ENCODE assay signal across 15 cellular contexts in the genomic region with DNA sequence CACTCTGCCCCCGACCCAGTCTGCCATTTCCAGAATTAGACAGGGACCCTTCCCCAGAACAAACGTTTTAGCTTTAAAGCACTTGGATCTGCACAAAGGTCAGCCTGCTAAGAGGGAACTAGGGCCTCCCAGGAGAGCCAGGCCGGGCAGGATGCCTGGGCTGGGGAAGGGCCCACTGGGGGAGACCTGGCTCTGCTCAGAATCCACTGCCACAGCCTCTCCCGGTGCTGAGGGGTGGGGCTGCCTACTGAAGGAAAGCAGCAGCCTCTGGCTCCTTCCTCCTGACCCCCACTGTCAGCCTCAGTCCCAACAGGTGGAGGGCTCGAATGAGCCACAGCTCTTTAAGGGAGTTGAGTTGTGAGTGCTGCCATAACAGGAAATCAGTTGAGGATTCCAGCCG. TPM values are rescaled to one million over a fixed set of nuclear protein-coding genes. Genes with fewer than 3 reads are reported as not detected.
DNase-seq lines count a peak whose midpoint lies in the region; ATAC-seq and TF ChIP-seq lines count a peak whose summit lies in the region.
"Had no signal": no experiment of that assay in that cellular context is flagged by ENCODE, and none has a peak within 500 bp of the region (broad histone marks: within the 10 kb centered on the region; RNA-seq: fewer than 3 reads in every experiment).

No MANE protein-coding gene starts in this region.

- H4K20me1 ChIP-seq in mammary epithelial cell (ENCODE audit: insufficient read depth, low read length) = no peaks in the 10 kb centered on the region

- TF ChIP-seq CTCF in MCF 10A (IDR thresholded peaks at IDR 0.05; ENCODE audit: unreplicated experiment) = no peak
- TF ChIP-seq CTCF in mammary epithelial cell (conservative IDR thresholded peaks at IDR 0.05 in 1 of 2, IDR thresholded peaks at IDR 0.05 in 1 of 2; ENCODE audit: extremely low read depth in 1 of 2, insufficient read depth in 1 of 2, low read depth in 1 of 2, low read length in 2 of 2) = no peak
- no peak for TF ChIP-seq CTCF in endothelial cell (IDR thresholded peaks at IDR 0.05; ENCODE audit: unreplicated experiment)
- no peak for TF ChIP-seq CTCF in type B pancreatic cell (conservative IDR thresholded peaks at IDR 0.05)

- DNase-seq in MCF 10A (ENCODE audit: unreplicated experiment) (no peak), mammary epithelial cell (no peak), endothelial cell (ENCODE audit: low spot score) (no peak), myocyte (ENCODE audit: low read depth) (peak; percentile 75), type B pancreatic cell (ENCODE audit: extremely low spot score, unreplicated experiment) (no peak), AML-193 (lab: John Stamatoyannopoulos, UW) (no peak)
- no peak for DNase-seq in activated effector memory CD4-positive, alpha-beta T cell treated with Interleukin-2 at 50 U/mL for 16 hours
- DNase-seq: activated effector memory CD4-positive, alpha-beta T cell treated with anti-CD3 and anti-CD28 coated beads, Interleukin-2, amount 50 U/mL, for 16 hours; NCI-H1092; T-cell had no signal

- H3K4me2 ChIP-seq in mammary epithelial cell (ENCODE audit: insufficient read depth, low read depth, low read length) = no peak overlapping the region
- H3K4me2 ChIP-seq: A549 had no signal

- intact Hi-C loops in MCF 10A (cut with micrococcal nuclease) (no loop called here), mammary epithelial cell (cut with micrococcal nuclease) (no loop called here)

- in situ Hi-C loops in mammary epithelial cell (cut with MboI; ENCODE audit: low sequenced_read_pairs in 2 of 2) = no loop called here

- CTCF ChIA-PET in MCF 10A (lab: Yijun Ruan, JAX) = interaction anchor here (0.6 to 3.6 kb wide), 6 partner anchors 10 to 296 kb away, joined by 3 to 23 read pairs (median 4); partner anchors contain the start of gene SLC2A4
- CTCF ChIA-PET in mammary epithelial cell (lab: Charles Lee; ENCODE audit: low non-redundant PET) = interaction anchor here (0.8 kb wide), 1 partner anchor 340 kb away, joined by 7 read pairs; no protein-coding TSS in a partner anchor

- H3K4me1 ChIP-seq in mammary epithelial cell (ENCODE audit: insufficient read depth, low read length) = peaks cover 5% of the 10 kb centered on the region

- H3K4me1 Mint-ChIP-seq in MCF 10A (ENCODE audit: insufficient read depth, unreplicated experiment) = peaks cover 17% of the 10 kb centered on the region
- H3K4me1 Mint-ChIP-seq in endothelial cell (ENCODE audit: unreplicated experiment) = peaks cover 14% of the 10 kb centered on the region
- peaks cover 19% of the 10 kb centered on the region for H3K4me1 Mint-ChIP-seq in type B pancreatic cell (ENCODE audit: unreplicated experiment)

- H3K4me3 Mint-ChIP-seq in MCF 10A (ENCODE audit: unreplicated experiment) (peak overlapping the region; percentile 38), endothelial cell (ENCODE audit: unreplicated experiment) (peak overlapping the region; percentile 32), type B pancreatic cell (peak overlapping the region; percentile 76)

- H3K27me3 Mint-ChIP-seq in MCF 10A (ENCODE audit: insufficient read depth, unreplicated experiment) (peaks cover 12% of the 10 kb centered on the region), endothelial cell (ENCODE audit: unreplicated experiment) (peaks cover 12% of the 10 kb centered on the region), type B pancreatic cell (peaks cover 51% of the 10 kb centered on the region)

- no peak overlapping the region for H2AFZ ChIP-seq in mammary epithelial cell (ENCODE audit: low read depth, low read length)

- POLR2A ChIA-PET in MCF 10A (lab: Yijun Ruan, JAX) = interaction anchor here (0.6 to 3.1 kb wide), 9 partner anchors 10 to 126 kb away, joined by 3 to 30 read pairs (median 5); partner anchors contain the start of genes GABARAP, NEURL4 and SLC2A4

- no peak for ATAC-seq in GM21515 (IDR thresholded peaks at IDR 0.05; ENCODE audit: unreplicated experiment)
- ATAC-seq: A549, GM12878, left lobe of liver, T-cell, WTC11 had no signal

- H3K9me3 Mint-ChIP-seq in MCF 10A (ENCODE audit: unreplicated experiment) (no peaks in the 10 kb centered on the region), endothelial cell (ENCODE audit: unreplicated experiment) (no peaks in the 10 kb centered on the region), type B pancreatic cell (no peaks in the 10 kb centered on the region)
- H3K9me3 Mint-ChIP-seq: T-cell, WTC11 had no signal

- H3K4me3 ChIP-seq in mammary epithelial cell (replicated peaks in 1 of 3; ENCODE audit: insufficient read depth in 1 of 3, low read depth in 2 of 3, low read length in 3 of 3) = no peak overlapping the region
- H3K4me3 ChIP-seq: A549, GM12878 had no signal

- no peaks in the 10 kb centered on the region for H3K36me3 ChIP-seq in mammary epithelial cell (ENCODE audit: insufficient read depth, low read length)

- no TSS peak for BruUV-seq in MCF 10A (replicated peaks; lab: Mats Ljungman, UMichigan)
- BruUV-seq in mammary epithelial cell (replicated peaks; lab: Mats Ljungman, UMichigan) = no TSS peak

- no peak overlapping the region for H3K9ac ChIP-seq in mammary epithelial cell (ENCODE audit: insufficient read depth, low read length)

- WGBS in mammary epithelial cell (ENCODE audit: low coverage, missing lambda C conversion rate) = 73% methylated on average over 5 of the region's 6 CpGs

- peaks cover 10% of the 10 kb centered on the region for H3K36me3 Mint-ChIP-seq in MCF 10A (ENCODE audit: insufficient read depth, unreplicated experiment)
- no peaks in the 10 kb centered on the region for H3K36me3 Mint-ChIP-seq in endothelial cell (ENCODE audit: low read depth, unreplicated experiment)
- H3K36me3 Mint-ChIP-seq in type B pancreatic cell = no peaks in the 10 kb centered on the region
- H3K36me3 Mint-ChIP-seq: T-cell, WTC11 had no signal

- no peaks in the 10 kb centered on the region for H3K27me3 ChIP-seq in mammary epithelial cell (ENCODE audit: insufficient read depth, low read length)

- H3K27ac Mint-ChIP-seq in MCF 10A (ENCODE audit: low read depth, unreplicated experiment) (no peak overlapping the region), endothelial cell (ENCODE audit: unreplicated experiment) (no peak overlapping the region), type B pancreatic cell (peak overlapping the region; percentile 65)
- H3K27ac Mint-ChIP-seq: T-cell, WTC11 had no signal

- dilution Hi-C loops in mammary epithelial cell (cut with HindIII; ENCODE audit: low sequenced_read_pairs) = no loop called here

- H3K9me3 ChIP-seq in mammary epithelial cell (replicated peaks; ENCODE audit: insufficient read depth, low read length) = no peaks in the 10 kb centered on the region
- H3K9me3 ChIP-seq: A549 had no signal

- no peaks in the 10 kb centered on the region for H3K79me2 ChIP-seq in mammary epithelial cell (ENCODE audit: insufficient read depth, low read length)

- H3K27ac ChIP-seq in mammary epithelial cell (ENCODE audit: insufficient read depth, low read depth, low read length) = no peak overlapping the region
- H3K27ac ChIP-seq: A549 had no signal

RNA-seq across cellular contexts. Expression of gene YBX2, which starts 1.7 kb away (rescaled TPM):
- total RNA-seq in MCF 10A (2022) (0.40 and 0.44 TPM in 2 replicates), mammary epithelial cell (under 1 TPM; 0.17 to 0.42 TPM), endothelial cell (ENCODE audit: unreplicated experiment) (14.6 TPM), myocyte (4.1 and 9.6 TPM in 2 replicates), type B pancreatic cell (ENCODE audit: low replicate concordance) (4.5 and 7.0 TPM in 2 replicates)
- polyA plus RNA-seq in mammary epithelial cell = 0.10 TPM
- polyA minus RNA-seq in mammary epithelial cell = not detected
- 0.37 TPM for polyA plus RNA-seq in myocyte (2012)
- total RNA-seq: GM12878 had no signal
- polyA plus RNA-seq: GM12878 had no signal

RNA-seq across cellular contexts. Expression of gene SLC2A4, which starts 11.2 kb away (rescaled TPM):
- total RNA-seq in MCF 10A (2022) (not detected in 2 replicates), mammary epithelial cell (under 1 TPM in 1 of 2 donors, not detected in 1; 0.12 TPM), endothelial cell (ENCODE audit: unreplicated experiment) (2.2 TPM), myocyte (20.0 and 28.3 TPM in 2 replicates), type B pancreatic cell (ENCODE audit: low replicate concordance) (1.2 and 4.0 TPM in 2 replicates)
- polyA plus RNA-seq in mammary epithelial cell = 0.02 TPM
- polyA minus RNA-seq in mammary epithelial cell = 1.9 TPM
- 0.82 TPM for polyA plus RNA-seq in myocyte (2012)

RNA-seq across cellular contexts. Expression of gene EIF5A, which starts 14.7 kb away (rescaled TPM):
- total RNA-seq in MCF 10A (2022) = 1,142 and 1,190 TPM in 2 replicates
- 1,000 to 10,000 TPM in 1 of 2 donors, 100 to 1,000 TPM in 1; 597 to 1,021 TPM for total RNA-seq in mammary epithelial cell
- 1,130 TPM for polyA plus RNA-seq in mammary epithelial cell
- polyA minus RNA-seq in mammary epithelial cell = 1,457 TPM
- 362 TPM for total RNA-seq in endothelial cell (ENCODE audit: unreplicated experiment)
- total RNA-seq in myocyte = 510 and 518 TPM in 2 replicates
- polyA plus RNA-seq in myocyte (2012) = 606 TPM
- total RNA-seq in type B pancreatic cell (ENCODE audit: low replicate concordance) = 454 and 510 TPM in 2 replicates

RNA-seq across cellular contexts. Expression of gene GPS2, which starts 22.4 kb away (rescaled TPM):
- total RNA-seq in MCF 10A (2022) (29.4 and 49.8 TPM in 2 replicates), mammary epithelial cell (10 to 100 TPM; 29.7 to 40.5 TPM), endothelial cell (ENCODE audit: unreplicated experiment) (56.8 TPM), myocyte (92.2 and 95.8 TPM in 2 replicates), type B pancreatic cell (ENCODE audit: low replicate concordance) (75.0 and 75.4 TPM in 2 replicates)
- polyA plus RNA-seq in mammary epithelial cell = 62.1 TPM
- 69.4 TPM for polyA minus RNA-seq in mammary epithelial cell
- polyA plus RNA-seq in myocyte (2012) = 73.7 TPM

RNA-seq across cellular contexts. Expression of gene CLDN7, which starts 30.5 kb away (rescaled TPM):
- total RNA-seq in MCF 10A (2022) (20.8 and 23.9 TPM in 2 replicates), mammary epithelial cell (10 to 100 TPM in 1 of 2 donors, 1 to 10 TPM in 1; 5.0 to 57.8 TPM), endothelial cell (ENCODE audit: unreplicated experiment) (65.7 TPM), myocyte (not detected in 2 replicates), type B pancreatic cell (ENCODE audit: low replicate concordance) (118 and 284 TPM in 2 replicates)
- polyA plus RNA-seq in mammary epithelial cell = 10.4 TPM
- polyA minus RNA-seq in mammary epithelial cell = 3.2 TPM
- not detected for polyA plus RNA-seq in myocyte (2012)
